11 cellular contexts compared by ENCODE assay signal in genomic region chr2:101442042-101442666, GRCh38. TPM values are rescaled to one million over a fixed set of nuclear protein-coding genes. Genes with fewer than 3 reads are reported as not detected.
DNase-seq lines count a peak whose midpoint lies in the region; ATAC-seq and TF ChIP-seq lines count a peak whose summit lies in the region.
"Had no signal": no experiment of that assay in that cellular context is flagged by ENCODE, and none has a peak within 500 bp of the region (broad histone marks: within the 10 kb centered on the region; RNA-seq: fewer than 3 reads in every experiment).

No MANE protein-coding gene starts in this region.

- ATAC-seq in Right ventricle myocardium inferior (no peak), foreskin keratinocyte (peak; percentile 40), GM18505 (IDR thresholded peaks at IDR 0.05; ENCODE audit: unreplicated experiment) (no peak)

- H3K9me3 ChIP-seq in left ventricle myocardium inferior (replicated peaks) = peaks cover 11% of the 10 kb centered on the region

- peaks cover 12% of the 10 kb centered on the region for H3K4me1 ChIP-seq in left ventricle myocardium inferior
- H3K4me1 ChIP-seq in foreskin keratinocyte = peaks cover 6% of the 10 kb centered on the region

- no peak for TF ChIP-seq POLR2A in GM18505 (IDR thresholded peaks at IDR 0.05; ENCODE audit: borderline replicate concordance, extremely low read depth, insufficient read depth, insufficient read length)

- no peak for DNase-seq in left ventricle myocardium inferior
- no peak for DNase-seq in Right ventricle myocardium inferior (ENCODE audit: missing footprints)
- peak; percentile 60 for DNase-seq in SIG-M5 treated with dmso at 0.1 percent for 504 hours (lab: John Stamatoyannopoulos, UW; ENCODE audit: unreplicated experiment)
- peak; percentile 31 to 34 for DNase-seq in foreskin keratinocyte
- DNase-seq in stromal cell of bone marrow (ENCODE audit: low read depth) = peak; percentile 51
- no peak for DNase-seq in NCI-H1417 (lab: John Stamatoyannopoulos, UW)
- no peak for DNase-seq in NCI-H82 (lab: John Stamatoyannopoulos, UW)
- DNase-seq: NCI-H2029 treated with DMSO at 0.1 percent for 48 hours had no signal

- H3K27me3 ChIP-seq in left ventricle myocardium inferior (ENCODE audit: low read depth) = no peaks in the 10 kb centered on the region
- H3K27me3 ChIP-seq in foreskin keratinocyte = no peaks in the 10 kb centered on the region

- TF ChIP-seq CTCF in left ventricle myocardium inferior (IDR thresholded peaks at IDR 0.05; ENCODE audit: borderline replicate concordance) (no peak), foreskin keratinocyte (conservative IDR thresholded peaks at IDR 0.05) (peak; percentile 20)

- intact Hi-C loops in left ventricle myocardium inferior (cut with micrococcal nuclease) = no loop called here
- intact Hi-C loops in Right ventricle myocardium inferior (cut with DNase I) = loop anchor here (5.0 kb wide), 1 partner anchor 350 kb away; no protein-coding TSS in a partner anchor

- H3K36me3 ChIP-seq in left ventricle myocardium inferior = no peaks in the 10 kb centered on the region
- H3K36me3 ChIP-seq: WERI-Rb-1 had no signal

- H3K4me3 ChIP-seq in left ventricle myocardium inferior = no peak overlapping the region

- H3K27ac ChIP-seq in left ventricle myocardium inferior (replicated peaks) (peak overlapping the region; percentile 60), foreskin keratinocyte (no peak overlapping the region)
- H3K27ac ChIP-seq: C4-2B, WERI-Rb-1 had no signal

RNA-seq across cellular contexts. Expression of gene RFX8, which starts 32.8 kb away (rescaled TPM):
- not detected for total RNA-seq in left ventricle myocardium inferior
- not detected for total RNA-seq in Right ventricle myocardium inferior
- total RNA-seq in foreskin keratinocyte = 0.18 TPM in 1 of 2 replicates, not detected in the other
- polyA plus RNA-seq in foreskin keratinocyte = 0.03 and 0.22 TPM in 2 replicates

RNA-seq across cellular contexts. Expression of gene CREG2, which starts 54.9 kb away (rescaled TPM):
- not detected for total RNA-seq in left ventricle myocardium inferior
- total RNA-seq in Right ventricle myocardium inferior = not detected
- total RNA-seq in foreskin keratinocyte = 1.1 and 1.5 TPM in 2 replicates
- 1.1 and 1.4 TPM in 2 replicates for polyA plus RNA-seq in foreskin keratinocyte

Comparison
In these comparisons a context has a peak if more than half of its experiments do, and no peak if none do; other contexts are left out.
1. DNase-seq: peak in SIG-M5 treated with dmso at 0.1 percent for 504 hours (single experiment), foreskin keratinocyte (2 of 2) and stromal cell of bone marrow (single experiment); none in left ventricle myocardium inferior (single experiment), Right ventricle myocardium inferior (single experiment), NCI-H1417 (0 of 3) and NCI-H82 (single experiment).